ENCODE assay signal across 17 cellular contexts in genomic region chr14:47929334-47929733, GRCh38.
DNase-seq lines count a peak whose midpoint lies in the region; ATAC-seq and TF ChIP-seq lines count a peak whose summit lies in the region.
"Had no signal": no experiment of that assay in that cellular context is flagged by ENCODE, and none has a peak within 500 bp of the region (broad histone marks: within the 10 kb centered on the region; RNA-seq: fewer than 3 reads in every experiment).

No MANE protein-coding gene starts in this region.

- no peaks in the 10 kb centered on the region for H3K79me1 ChIP-seq in neuronal stem cell (ENCODE audit: low read depth, low read length)

- H3K4ac ChIP-seq in neuronal stem cell (ENCODE audit: low read length) = no peak overlapping the region

- no peak for TF ChIP-seq POLR2A in GM18505 (IDR thresholded peaks at IDR 0.05; ENCODE audit: borderline replicate concordance, extremely low read depth, insufficient read depth, insufficient read length)

- no peak overlapping the region for H4K8ac ChIP-seq in neuronal stem cell (ENCODE audit: low read depth, low read length)

- peak overlapping the region; percentile 48 for H3K9ac ChIP-seq in OCI-LY1 (ENCODE audit: low read length)
- no peak overlapping the region for H3K9ac ChIP-seq in mammary epithelial cell (ENCODE audit: insufficient read depth, low read length)
- H3K9ac ChIP-seq in neuronal stem cell (ENCODE audit: low read depth, low read length, poor library complexity) = no peak overlapping the region

- in situ Hi-C loops in mammary epithelial cell (cut with MboI; ENCODE audit: low sequenced_read_pairs in 2 of 2) = no loop called here

- H3K79me2 ChIP-seq in OCI-LY1 (ENCODE audit: insufficient read depth, low read length) (no peaks in the 10 kb centered on the region), mammary epithelial cell (ENCODE audit: insufficient read depth, low read length) (no peaks in the 10 kb centered on the region)

- no peak overlapping the region for H2BK15ac ChIP-seq in neuronal stem cell (ENCODE audit: low read length)

- H2AFZ ChIP-seq in OCI-LY1 (ENCODE audit: low read length) (no peak overlapping the region), mammary epithelial cell (ENCODE audit: low read depth, low read length) (no peak overlapping the region), neuronal stem cell (ENCODE audit: low read length) (no peak overlapping the region)

- H4K91ac ChIP-seq in neuronal stem cell (ENCODE audit: low read depth, low read length, poor library complexity) = no peak overlapping the region

- no peak overlapping the region for H2BK120ac ChIP-seq in neuronal stem cell (ENCODE audit: low read depth, low read length)

- H3K14ac ChIP-seq in neuronal stem cell (ENCODE audit: low read length) = no peak overlapping the region

- no peak overlapping the region for H2AK5ac ChIP-seq in neuronal stem cell (ENCODE audit: low read depth, low read length)

- no peak overlapping the region for H2BK12ac ChIP-seq in neuronal stem cell (ENCODE audit: low read length)

- H3K18ac ChIP-seq in neuronal stem cell (ENCODE audit: low read length) = no peak overlapping the region

- H3K4me2 ChIP-seq in OCI-LY1 (ENCODE audit: low read length) (peak overlapping the region; percentile 56), mammary epithelial cell (ENCODE audit: insufficient read depth, low read depth, low read length) (no peak overlapping the region), neuronal stem cell (ENCODE audit: insufficient read depth, low read length, poor library complexity, severe bottlenecking) (no peak overlapping the region)

- H3K27ac ChIP-seq in OCI-LY1 (ENCODE audit: low read depth, low read length, poor library complexity, severe bottlenecking) = peak overlapping the region; percentile 94
- no peak overlapping the region for H3K27ac ChIP-seq in mammary epithelial cell (ENCODE audit: insufficient read depth, low read depth, low read length)
- H3K27ac ChIP-seq in neuronal stem cell (replicated peaks; ENCODE audit: low read length) = no peak overlapping the region
- H3K27ac ChIP-seq: colonic mucosa, esophagus muscularis mucosa had no signal

- no peaks in the 10 kb centered on the region for H3K27me3 ChIP-seq in OCI-LY1 (ENCODE audit: insufficient read depth, low read length)
- no peaks in the 10 kb centered on the region for H3K27me3 ChIP-seq in mammary epithelial cell (ENCODE audit: insufficient read depth, low read length)
- no peaks in the 10 kb centered on the region for H3K27me3 ChIP-seq in neuronal stem cell (ENCODE audit: control insufficient read depth in 3 of 3, insufficient read depth in 3 of 3, low read depth in 1 of 3, low read length in 3 of 3)
- H3K27me3 ChIP-seq: colonic mucosa, esophagus muscularis mucosa had no signal

- no peak overlapping the region for H2BK5ac ChIP-seq in neuronal stem cell (ENCODE audit: low read length)

- H4K20me1 ChIP-seq in OCI-LY1 (ENCODE audit: insufficient read depth, low read length) (no peaks in the 10 kb centered on the region), mammary epithelial cell (ENCODE audit: insufficient read depth, low read length) (no peaks in the 10 kb centered on the region)

- CTCF ChIA-PET in mammary epithelial cell (lab: Charles Lee; ENCODE audit: low non-redundant PET) = no interaction called here

- no peak overlapping the region for H3K23ac ChIP-seq in neuronal stem cell (ENCODE audit: low read depth, low read length, poor library complexity)

- intact Hi-C loops in mammary epithelial cell (cut with micrococcal nuclease) = no loop called here
- intact Hi-C loops in sciatic nerve (cut with DNase I) = loop anchor here (10.0 kb wide), 1 partner anchor 465 kb away; no protein-coding TSS in a partner anchor

- no TSS peak for BruUV-seq in mammary epithelial cell (replicated peaks; lab: Mats Ljungman, UMichigan)

- TF ChIP-seq CTCF in OCI-LY1 (IDR thresholded peaks at IDR 0.05; ENCODE audit: low read length) (no peak), mammary epithelial cell (conservative IDR thresholded peaks at IDR 0.05 in 1 of 2, IDR thresholded peaks at IDR 0.05 in 1 of 2; ENCODE audit: extremely low read depth in 1 of 2, insufficient read depth in 1 of 2, low read depth in 1 of 2, low read length in 2 of 2) (no peak)

- H3K4me1 ChIP-seq in OCI-LY1 (ENCODE audit: insufficient read depth, low read length, severe bottlenecking) (peaks cover 71% of the 10 kb centered on the region), mammary epithelial cell (ENCODE audit: insufficient read depth, low read length) (no peaks in the 10 kb centered on the region), neuronal stem cell (ENCODE audit: control insufficient read depth in 2 of 2, insufficient read depth in 1 of 2, low read depth in 1 of 2, low read length in 2 of 2) (no peaks in the 10 kb centered on the region)
- H3K4me1 ChIP-seq: colonic mucosa, esophagus muscularis mucosa had no signal

- no peaks in the 10 kb centered on the region; the same call in 1 of the 2 replicates for H3F3A ChIP-seq in OCI-LY1 (ENCODE audit: insufficient read depth, low read length)

- no peaks in the 10 kb centered on the region for H3K9me2 ChIP-seq in OCI-LY1 (ENCODE audit: low read depth, low read length)

- dilution Hi-C loops in mammary epithelial cell (cut with HindIII; ENCODE audit: low sequenced_read_pairs) = no loop called here

- H3K36me3 ChIP-seq in OCI-LY1 (ENCODE audit: insufficient read depth, low read length) = peaks cover 11% of the 10 kb centered on the region; the same call in 1 of the 2 replicates
- no peaks in the 10 kb centered on the region for H3K36me3 ChIP-seq in mammary epithelial cell (ENCODE audit: insufficient read depth, low read length)
- H3K36me3 ChIP-seq in neuronal stem cell (replicated peaks in 1 of 2; ENCODE audit: control insufficient read depth in 2 of 2, insufficient read depth in 2 of 2, low read length in 2 of 2) = no peaks in the 10 kb centered on the region
- H3K36me3 ChIP-seq: colonic mucosa, esophagus muscularis mucosa had no signal

- no peak for DNase-seq in mammary epithelial cell
- no peak for DNase-seq in sciatic nerve (ENCODE audit: low spot score)
- no peak for DNase-seq in neuronal stem cell (ENCODE audit: low spot score)
- DNase-seq in NK-92 treated with Interleukin-12 subunit alpha and Interleukin-12 subunit beta, amount 100 ng/mL, for 24 hours (lab: John Stamatoyannopoulos, UW) = no peak
- DNase-seq: aorta, colonic mucosa, DMS79, NCI-H187 treated with DMSO at 0.1 percent for 48 hours had no signal

- H3K9me3 ChIP-seq in OCI-LY1 (ENCODE audit: low read length) = peaks cover 4% of the 10 kb centered on the region; the same call in 1 of the 2 replicates
- peaks cover 12% of the 10 kb centered on the region for H3K9me3 ChIP-seq in mammary epithelial cell (replicated peaks; ENCODE audit: insufficient read depth, low read length)
- peaks cover 0 to 2% of the 10 kb centered on the region in 2 donors for H3K9me3 ChIP-seq in neuronal stem cell (replicated peaks in 1 of 2; ENCODE audit: control insufficient read depth in 2 of 2, insufficient read depth in 1 of 2, low read depth in 1 of 2, low read length in 2 of 2)
- H3K9me3 ChIP-seq: colonic mucosa had no signal

- H3K4me3 ChIP-seq in OCI-LY1 (ENCODE audit: low read depth, low read length, poor library complexity, severe bottlenecking) (peak overlapping the region; percentile 10), mammary epithelial cell (replicated peaks in 1 of 3; ENCODE audit: insufficient read depth in 1 of 3, low read depth in 2 of 3, low read length in 3 of 3) (no peak overlapping the region), neuronal stem cell (ENCODE audit: low read length in 2 of 2) (no peak overlapping the region)
- H3K4me3 ChIP-seq: colonic mucosa, esophagus muscularis mucosa, K562 had no signal

- ATAC-seq in GM18505 (IDR thresholded peaks at IDR 0.05; ENCODE audit: unreplicated experiment) (peak; percentile 97), GM21576 (IDR thresholded peaks at IDR 0.05; ENCODE audit: unreplicated experiment) (peak; percentile 94), HG03139 (IDR thresholded peaks at IDR 0.05; ENCODE audit: unreplicated experiment) (peak; percentile 92), sciatic nerve (no peak)
- ATAC-seq: K562; left lobe of liver; natural killer cell treated with Interleukin-12 subunit alpha and Interleukin-12 subunit beta and Interleukin-15 and Interleukin-18, amount 100 ng/mL, for 72 hours; stimulated activated effector memory CD8-positive, alpha-beta T cell treated with anti-CD3 and anti-CD28 coated beads, Interleukin-12 subunit alpha, Interleukin-12 subunit beta, amount 100 ng/mL, for 72 hours had no signal
